ENCODE assay signal across 8 cellular contexts in the genomic region with DNA sequence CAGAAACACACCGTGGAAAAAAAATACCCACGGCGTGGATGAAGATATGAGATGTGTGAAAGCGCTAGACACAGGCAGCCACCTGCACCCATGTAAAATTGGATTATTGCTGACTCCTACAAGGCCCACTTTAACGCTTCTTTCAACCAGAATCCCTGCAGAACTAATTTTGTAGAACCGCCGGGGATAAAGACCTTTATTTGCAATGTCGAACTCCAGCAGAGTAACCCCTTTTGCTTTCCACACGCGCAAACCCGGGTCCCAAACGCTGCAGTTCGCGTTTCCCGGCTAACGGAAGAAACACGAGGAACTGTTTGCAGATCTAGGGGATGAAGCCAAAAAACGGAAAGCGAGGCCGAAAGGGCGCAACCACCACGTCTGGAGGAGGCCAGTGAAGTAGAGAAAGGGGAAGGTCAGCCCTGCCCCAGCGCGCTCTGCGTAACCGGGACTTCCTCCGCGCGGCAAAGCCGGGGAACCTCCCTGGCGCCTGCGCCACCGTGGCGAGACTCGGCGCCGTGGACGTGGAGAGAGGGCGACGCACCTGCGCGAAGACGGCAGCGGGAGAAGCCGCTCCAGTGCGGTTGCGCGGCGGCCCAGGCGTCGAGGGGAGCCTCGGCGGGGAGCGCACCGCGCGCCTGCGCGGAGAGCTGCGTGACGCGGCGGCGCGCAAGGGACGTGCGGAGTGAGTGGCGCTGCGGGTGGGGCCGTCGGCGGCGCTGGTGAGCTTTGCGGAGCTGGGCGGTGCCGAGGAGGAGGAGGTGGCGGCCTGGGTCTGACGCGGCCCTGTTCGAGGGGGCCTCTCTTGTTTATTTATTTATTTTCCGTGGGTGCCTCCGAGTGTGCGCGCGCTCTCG. TPM values are rescaled to one million over a fixed set of nuclear protein-coding genes. Genes with fewer than 3 reads are reported as not detected.
DNase-seq lines count a peak whose midpoint lies in the region; ATAC-seq lines count a peak whose summit lies in the region.

A gene (plus strand): TSS at position 729 of the 854 bp plus-strand sequence. CDS start 295 bp downstream, outside the sequence.

- H3K9ac ChIP-seq in mucosa of rectum (ENCODE audit: low read depth in 1 of 2, low read length in 2 of 2) = peak within 1 kb of the TSS; percentile 98 to 100

- H3K27me3 Mint-ChIP-seq in IgD-negative memory B cell = no peaks in the 10 kb centered on the region

- peaks cover 29 to 40% of the 10 kb centered on the region in 2 donors for H3K4me1 ChIP-seq in mucosa of rectum (ENCODE audit: control insufficient read depth in 2 of 2, insufficient read depth in 2 of 2, low read length in 2 of 2)

- peak within 1 kb of the TSS; percentile 86 to 97 for H3K4me3 ChIP-seq in mucosa of rectum (ENCODE audit: low read length in 2 of 2)

- H3K36me3 ChIP-seq in mucosa of rectum (ENCODE audit: control insufficient read depth in 2 of 2, insufficient read depth in 2 of 2, low read length in 2 of 2) = peaks cover 0 to 1% of the 10 kb centered on the region in 2 donors

- peaks cover 25 to 37% (median 33%) of the 10 kb centered on the region in 3 donors for H3K4me1 Mint-ChIP-seq in IgD-negative memory B cell

- H3K27ac ChIP-seq in epithelial cell of prostate (peak within 1 kb of the TSS; percentile 95), mucosa of rectum (ENCODE audit: low read depth in 2 of 2, low read length in 2 of 2) (peak within 1 kb of the TSS; percentile 99 to 100)

- H3K9me3 Mint-ChIP-seq in IgD-negative memory B cell = no peaks in the 10 kb centered on the region

- peak; percentile 84 for ATAC-seq in GM21529 (IDR thresholded peaks at IDR 0.05; ENCODE audit: unreplicated experiment)

- peak within 1 kb of the TSS; percentile 98 to 99 (median 99) for H3K27ac Mint-ChIP-seq in IgD-negative memory B cell

- no peaks in the 10 kb centered on the region for H3K36me3 Mint-ChIP-seq in IgD-negative memory B cell

- no peaks in the 10 kb centered on the region for H3K9me3 ChIP-seq in mucosa of rectum (ENCODE audit: control insufficient read depth in 2 of 2, low read length in 2 of 2)

- DNase-seq in DMS153 (lab: John Stamatoyannopoulos, UW) (peak; percentile 89), OCI-M1 (lab: John Stamatoyannopoulos, UW) (peak; percentile 93), activated T-cell treated with anti-CD3 and anti-CD28 coated beads for 4 hours (peak; percentile 84), epithelial cell of prostate (ENCODE audit: low read depth, low spot score) (peak; percentile 83)
- DNase-seq in stimulated activated CD8-positive, alpha-beta memory T cell treated with anti-CD3 and anti-CD28 coated beads, Interleukin-4, amount 100 ng/mL, for 48 hours = peak; percentile 94

- H3K4me3 Mint-ChIP-seq in IgD-negative memory B cell = peak within 1 kb of the TSS; percentile 93 to 99 (median 96)

- H3K27me3 ChIP-seq in mucosa of rectum (ENCODE audit: control insufficient read depth in 2 of 2, insufficient read depth in 2 of 2, low read length in 2 of 2) = no peaks in the 10 kb centered on the region

RNA-seq across cellular contexts. Expression of the gene that starts here (rescaled TPM):
- polyA plus RNA-seq in IgD-negative memory B cell = 63.6 TPM

Comparison
In these comparisons a context has a peak if more than half of its experiments do, and no peak if none do; other contexts are left out.
1. Peak in every context shown above with its lines: DNase-seq, ATAC-seq, H3K4me3 ChIP-seq and H3K27ac ChIP-seq.